ENCODE assay signal across 9 cellular contexts in genomic region chr7:27116019-27116411, GRCh38. TPM values are rescaled to one million over a fixed set of nuclear protein-coding genes. Genes with fewer than 3 reads are reported as not detected.
DNase-seq lines count a peak whose midpoint lies in the region; TF ChIP-seq lines count a peak whose summit lies in the region.
"Had no signal": no experiment of that assay in that cellular context is flagged by ENCODE, and none has a peak within 500 bp of the region (broad histone marks: within the 10 kb centered on the region; RNA-seq: fewer than 3 reads in every experiment).

No MANE protein-coding gene starts in this region.

- no peaks in the 10 kb centered on the region; the same call in 1 of the 2 replicates for H3K36me3 Mint-ChIP-seq in HFFc6 (ENCODE audit: low read depth)

- H3K27me3 ChIP-seq in colonic mucosa, result no peaks in the 10 kb centered on the region
- H3K27me3 ChIP-seq in muscle layer of duodenum (ENCODE audit: low read depth, low read length), result no peaks in the 10 kb centered on the region

- H3K27ac ChIP-seq in colonic mucosa, result peak overlapping the region; percentile 75
- peak overlapping the region; percentile 94 for H3K27ac ChIP-seq in muscle layer of duodenum (ENCODE audit: low read length)

- no peak for TF ChIP-seq CTCF in colonic mucosa (IDR thresholded peaks at IDR 0.05)
- no peak for TF ChIP-seq CTCF in HFFc6 (IDR thresholded peaks at IDR 0.05)

- peaks cover 22% of the 10 kb centered on the region for H3K27me3 Mint-ChIP-seq in HFFc6 (ENCODE audit: insufficient read depth)

- H3K27ac Mint-ChIP-seq in HFFc6, result no peak overlapping the region
- H3K27ac Mint-ChIP-seq: activated T-cell treated with anti-CD3 and anti-CD28 coated beads, Interleukin-2, amount 50 U/mL, for 72 hours had no signal

- H3K36me3 ChIP-seq in colonic mucosa, result no peaks in the 10 kb centered on the region
- no peaks in the 10 kb centered on the region for H3K36me3 ChIP-seq in muscle layer of duodenum (ENCODE audit: control insufficient read depth in 1 of 2, insufficient read depth in 2 of 2, low read length in 2 of 2)

- H3K4me1 ChIP-seq in colonic mucosa (peaks cover 17% of the 10 kb centered on the region), muscle layer of duodenum (ENCODE audit: control insufficient read depth in 1 of 2, insufficient read depth in 2 of 2, low read length in 2 of 2) (peaks cover 10 to 28% of the 10 kb centered on the region in 2 donors)

- in situ Hi-C loops in ACHN (cut with HindIII; ENCODE audit: low pct_ligation_motif_present, low pct_unique_long_range_greater_than_20kb, low sequenced_read_pairs), result no loop called here

- DNase-seq in ACHN (peak; percentile 40), colonic mucosa (peak; percentile 35), dermis blood vessel endothelial cell (no peak), NCI-H82 treated with DMSO at 0.1 percent for 48 hours (lab: John Stamatoyannopoulos, UW; ENCODE audit: unreplicated experiment) (no peak), HFFc6 (no peak)
- DNase-seq: activated T-cell treated with anti-CD3 and anti-CD28 coated beads, Interleukin-2, amount 50 U/mL, for 72 hours; NCI-H2029 had no signal

- H3K4me3 ChIP-seq in colonic mucosa (peak overlapping the region; percentile 22), muscle layer of duodenum (ENCODE audit: low read depth in 1 of 2, low read length in 2 of 2) (peak overlapping the region; percentile 68 to 80)

- no peaks in the 10 kb centered on the region for H3K9me3 Mint-ChIP-seq in HFFc6
- H3K9me3 Mint-ChIP-seq: activated T-cell treated with anti-CD3 and anti-CD28 coated beads, Interleukin-2, amount 50 U/mL, for 72 hours had no signal

- peak overlapping the region; percentile 58 to 97 for H3K9ac ChIP-seq in colonic mucosa (ENCODE audit: low read depth in 2 of 2, low read length in 2 of 2)

- H3K4me1 Mint-ChIP-seq in HFFc6 (ENCODE audit: low read depth), result peaks cover 26% of the 10 kb centered on the region

- intact Hi-C loops in colonic mucosa (cut with DNase I), result no loop called here

- H3K9me3 ChIP-seq in colonic mucosa (no peaks in the 10 kb centered on the region), muscle layer of duodenum (ENCODE audit: control insufficient read depth in 1 of 2, low read length in 2 of 2) (no peaks in the 10 kb centered on the region)
- H3K9me3 ChIP-seq: tibial nerve had no signal

- H3K4me3 Mint-ChIP-seq in HFFc6, result no peak overlapping the region
- H3K4me3 Mint-ChIP-seq: activated T-cell treated with anti-CD3 and anti-CD28 coated beads, Interleukin-2, amount 50 U/mL, for 72 hours had no signal

RNA-seq across cellular contexts. Expression of gene HOXA2, which starts 13.5 kb away (rescaled TPM):
- total RNA-seq in colonic mucosa, result 1 to 10 TPM; 1.8 to 2.4 TPM
- total RNA-seq in dermis blood vessel endothelial cell, result 0.33 and 0.34 TPM in 2 replicates
- total RNA-seq in HFFc6 (2021; fragmentation: NEBNext Ultra II Directional; extraction: Animal tissue kit (Norgen Biotek cat#: 25700)), result under 1 TPM in 3 of 6 experiments, not detected in 3; 0.10 to 0.17 (median 0.14) TPM
- total RNA-seq: activated T-cell treated with anti-CD3 and anti-CD28 coated beads, Interleukin-2, amount 50 U/mL, for 72 hours had no signal

RNA-seq across cellular contexts. Expression of gene HOXA4, which starts 14.5 kb away (rescaled TPM):
- total RNA-seq in colonic mucosa (1 to 10 TPM; 3.3 to 4.5 TPM), dermis blood vessel endothelial cell (0.34 and 0.65 TPM in 2 replicates)
- total RNA-seq in HFFc6 (2021; fragmentation: NEBNext Ultra II Directional; extraction: Animal tissue kit (Norgen Biotek cat#: 25700)), result 1 to 10 TPM in 1 of 6 experiments, under 1 TPM in 5; 0.38 to 1.0 (median 0.47) TPM

RNA-seq across cellular contexts. Expression of gene HOXA1, which starts 20.2 kb away (rescaled TPM):
- total RNA-seq in colonic mucosa, result 1 to 10 TPM; 1.7 to 2.0 TPM
- total RNA-seq in dermis blood vessel endothelial cell, result 0.68 and 0.84 TPM in 2 replicates
- under 1 TPM; 0.28 to 0.81 (median 0.45) TPM for total RNA-seq in HFFc6 (2021; fragmentation: NEBNext Ultra II Directional; extraction: Animal tissue kit (Norgen Biotek cat#: 25700))

RNA-seq across cellular contexts. Expression of gene HOXA5, which starts 27.5 kb away (rescaled TPM):
- total RNA-seq in colonic mucosa (10 to 100 TPM in 1 of 2 donors, 1 to 10 TPM in 1; 9.6 to 18.7 TPM), dermis blood vessel endothelial cell (5.6 and 6.1 TPM in 2 replicates)
- total RNA-seq in HFFc6 (2021; fragmentation: NEBNext Ultra II Directional; extraction: Animal tissue kit (Norgen Biotek cat#: 25700)), result 1 to 10 TPM; 2.0 to 3.8 (median 2.8) TPM

RNA-seq across cellular contexts. Expression of gene HOXA6, which starts 31.6 kb away (rescaled TPM):
- total RNA-seq in colonic mucosa (10 to 100 TPM; 10.9 to 29.6 TPM), dermis blood vessel endothelial cell (2.9 and 8.6 TPM in 2 replicates)
- 1 to 10 TPM; 2.3 to 3.8 (median 2.8) TPM for total RNA-seq in HFFc6 (2021; fragmentation: NEBNext Ultra II Directional; extraction: Animal tissue kit (Norgen Biotek cat#: 25700))

Comparison
In these comparisons a context has a peak if more than half of its experiments do, and no peak if none do; other contexts are left out.
1. DNase-seq: peak in ACHN (single experiment) and colonic mucosa (single experiment); none in dermis blood vessel endothelial cell (single experiment), NCI-H82 treated with DMSO at 0.1 percent for 48 hours (single experiment) and HFFc6 (single experiment).